ENCODE assay signal across 18 cellular contexts in genomic region chr3:165617134-165617533, GRCh38.
DNase-seq lines count a peak whose midpoint lies in the region; TF ChIP-seq lines count a peak whose summit lies in the region.
"Had no signal": no experiment of that assay in that cellular context is flagged by ENCODE, and none has a peak within 500 bp of the region (broad histone marks: within the 10 kb centered on the region; RNA-seq: fewer than 3 reads in every experiment).

No MANE protein-coding gene starts in this region.

- H3K4me1 Mint-ChIP-seq in endodermal cell = peaks cover 10% of the 10 kb centered on the region
- H3K4me1 Mint-ChIP-seq: CD4-positive, alpha-beta memory T cell had no signal

- DNase-seq in ELR (ENCODE audit: low read depth) (peak; percentile 40), amniotic epithelial cell (ENCODE audit: low read depth) (peak; percentile 18), fibroblast of lung (ENCODE audit: low read depth in 2 of 2) (no peak), COR-L47 (lab: John Stamatoyannopoulos, UW) (no peak), NCI-H510A treated with DMSO at 0.1 percent for 48 hours (lab: John Stamatoyannopoulos, UW) (no peak), NCI-H2171 treated with DMSO at 0.1 percent for 48 hours (lab: John Stamatoyannopoulos, UW) (no peak), endodermal cell (no peak)
- DNase-seq: 8988T; C1 segment of cervical spinal cord; Caco-2; CD4-positive, alpha-beta memory T cell; DMS153; DND-41; GDM1; GM23248; H7; HCEC 1CT had no signal

- H3K4me2 ChIP-seq in fibroblast of lung (ENCODE audit: extremely low read depth, insufficient read depth, low read length) = no peak overlapping the region

- H3K27me3 ChIP-seq in fibroblast of lung (ENCODE audit: control insufficient read depth, insufficient read depth, low read length) (no peaks in the 10 kb centered on the region), endodermal cell (ENCODE audit: control insufficient read depth, insufficient read depth, low read length, poor library complexity, severe bottlenecking) (no peaks in the 10 kb centered on the region)

- H3K9ac ChIP-seq in fibroblast of lung (ENCODE audit: insufficient read depth, low read length) = peak overlapping the region; percentile 16
- no peak overlapping the region for H3K9ac ChIP-seq in endodermal cell (ENCODE audit: extremely low read depth, low read length, poor library complexity, severe bottlenecking)
- H3K9ac ChIP-seq: GM23248 had no signal

- no peak overlapping the region for H2AFZ ChIP-seq in fibroblast of lung (ENCODE audit: low read length)
- H2AFZ ChIP-seq: GM23248 had no signal

- no peaks in the 10 kb centered on the region for H4K20me1 ChIP-seq in fibroblast of lung (ENCODE audit: control insufficient read depth, extremely low read depth, insufficient read depth, low read length)

- no peak overlapping the region for H3K27ac Mint-ChIP-seq in endodermal cell
- H3K27ac Mint-ChIP-seq: CD4-positive, alpha-beta memory T cell had no signal

- H3K9me3 ChIP-seq in fibroblast of lung (ENCODE audit: control insufficient read depth, insufficient read depth, low read depth, low read length) = no peaks in the 10 kb centered on the region
- peaks cover 6% of the 10 kb centered on the region for H3K9me3 ChIP-seq in endodermal cell (ENCODE audit: control insufficient read depth, low read length)
- H3K9me3 ChIP-seq: Caco-2 had no signal

- no peaks in the 10 kb centered on the region for H3K36me3 Mint-ChIP-seq in endodermal cell (ENCODE audit: low read depth)
- H3K36me3 Mint-ChIP-seq: CD4-positive, alpha-beta memory T cell had no signal

- H3K36me3 ChIP-seq in fibroblast of lung (ENCODE audit: control insufficient read depth, insufficient read depth, low read length) = no peaks in the 10 kb centered on the region
- no peaks in the 10 kb centered on the region for H3K36me3 ChIP-seq in endodermal cell (ENCODE audit: control insufficient read depth, insufficient read depth, low read length)

- H3K27me3 Mint-ChIP-seq in endodermal cell (ENCODE audit: insufficient read depth) = no peaks in the 10 kb centered on the region
- H3K27me3 Mint-ChIP-seq: CD4-positive, alpha-beta memory T cell had no signal

- H3K4me3 ChIP-seq in fibroblast of lung (replicated peaks in 1 of 4; ENCODE audit: control extremely low read depth in 1 of 4, insufficient read depth in 1 of 4, low read depth in 3 of 4, low read length in 4 of 4) (no peak overlapping the region), endodermal cell (ENCODE audit: low read length) (no peak overlapping the region)
- H3K4me3 ChIP-seq: GM12878, GM23248 had no signal

- H3K4me1 ChIP-seq in fibroblast of lung (ENCODE audit: control insufficient read depth, extremely low read depth, insufficient read depth, low read length) = no peaks in the 10 kb centered on the region
- no peaks in the 10 kb centered on the region for H3K4me1 ChIP-seq in endodermal cell (ENCODE audit: control insufficient read depth, insufficient read depth, low read length)
- H3K4me1 ChIP-seq: Caco-2 had no signal

- H3K4me3 Mint-ChIP-seq in endodermal cell = no peak overlapping the region
- H3K4me3 Mint-ChIP-seq: CD4-positive, alpha-beta memory T cell had no signal

- no peak for TF ChIP-seq CTCF in fibroblast of lung (conservative IDR thresholded peaks at IDR 0.05 in 1 of 2, IDR thresholded peaks at IDR 0.05 in 1 of 2; ENCODE audit: low read depth in 1 of 2, low read length in 2 of 2)
- TF ChIP-seq CTCF in endodermal cell (conservative IDR thresholded peaks at IDR 0.05) = no peak

- no peaks in the 10 kb centered on the region for H3K9me3 Mint-ChIP-seq in endodermal cell

- H3K27ac ChIP-seq in fibroblast of lung (ENCODE audit: insufficient read depth, low read length) = no peak overlapping the region
- H3K27ac ChIP-seq in endodermal cell (ENCODE audit: low read depth, low read length) = no peak overlapping the region
- H3K27ac ChIP-seq: GM23248 had no signal

- no peaks in the 10 kb centered on the region for H3K79me2 ChIP-seq in fibroblast of lung (ENCODE audit: control insufficient read depth, insufficient read depth, low read length)

Comparison
In these comparisons a context has a peak if more than half of its experiments do, and no peak if none do; other contexts are left out.
1. DNase-seq: peak in ELR (single experiment) and amniotic epithelial cell (single experiment); none in fibroblast of lung (0 of 2), COR-L47 (single experiment), NCI-H510A treated with DMSO at 0.1 percent for 48 hours (single experiment), NCI-H2171 treated with DMSO at 0.1 percent for 48 hours (single experiment) and endodermal cell (single experiment).